In genomic region chr5:138468133-138468965, GRCh38 we compare ENCODE assay signal across 9 cellular contexts. TPM values are rescaled to one million over a fixed set of nuclear protein-coding genes. Genes with fewer than 3 reads are reported as not detected.
DNase-seq lines count a peak whose midpoint lies in the region; ATAC-seq and TF ChIP-seq lines count a peak whose summit lies in the region.
"Had no signal": no experiment of that assay in that cellular context is flagged by ENCODE, and none has a peak within 500 bp of the region (broad histone marks: within the 10 kb centered on the region; RNA-seq: fewer than 3 reads in every experiment).

No MANE protein-coding gene starts in this region.

- CTCF ChIA-PET in BJ (lab: Yijun Ruan, JAX): no interaction called here
- CTCF ChIA-PET in naive thymus-derived CD4-positive, alpha-beta T cell (lab: Charles Lee): no interaction called here

- ATAC-seq in naive thymus-derived CD4-positive, alpha-beta T cell: no peak
- no peak for ATAC-seq in GM21526 (IDR thresholded peaks at IDR 0.05; ENCODE audit: low FRiP score, unreplicated experiment)

- peaks cover 4% of the 10 kb centered on the region for H3K27me3 Mint-ChIP-seq in IgD-negative memory B cell
- H3K27me3 Mint-ChIP-seq in brain: peaks cover 13% of the 10 kb centered on the region
- H3K27me3 Mint-ChIP-seq in naive thymus-derived CD4-positive, alpha-beta T cell: peaks cover 0 to 26% (median 0%) of the 10 kb centered on the region in 5 donors

- intact Hi-C loops in naive thymus-derived CD4-positive, alpha-beta T cell (cut with micrococcal nuclease): loop anchor here (5.0 to 10.0 kb wide), 4 partner anchors 434 to 1646 kb away; partner anchors contain the start of genes FAM13B (in 1 of the 2), PROB1 (in 1 of the 2), PURA (in 1 of the 2) and UBE2D2 (in 1 of the 2)

- no peaks in the 10 kb centered on the region for H3K27me3 ChIP-seq in BJ (ENCODE audit: control insufficient read depth, insufficient read depth, low read length)
- no peaks in the 10 kb centered on the region for H3K27me3 ChIP-seq in naive thymus-derived CD4-positive, alpha-beta T cell (ENCODE audit: control insufficient read depth in 2 of 2, insufficient read depth in 2 of 2, low read length in 2 of 2)

- no peak for TF ChIP-seq CTCF in BJ (IDR thresholded peaks at IDR 0.05; ENCODE audit: insufficient read depth, low read depth, low read length)
- no peak for TF ChIP-seq CTCF in brain (conservative IDR thresholded peaks at IDR 0.05)

- H3K4me3 Mint-ChIP-seq in IgD-negative memory B cell (peak overlapping the region in 3 of 4 donors; percentile 63 to 87 (median 85)), brain (peak overlapping the region; percentile 85 to 94 (median 88))
- H3K4me3 Mint-ChIP-seq in naive thymus-derived CD4-positive, alpha-beta T cell: peak overlapping the region; percentile 40 to 93 (median 88)

- POLR2A ChIA-PET in BJ (lab: Charles Lee): interaction anchor here (1.0 kb wide), 1 partner anchor 75 kb away, joined by 3 read pairs; the partner anchor contains the start of gene ETF1
- POLR2A ChIA-PET in naive thymus-derived CD4-positive, alpha-beta T cell (lab: Charles Lee): interaction anchor here (0.8 kb wide), 1 partner anchor 389 kb away, joined by 5 read pairs; no protein-coding TSS in a partner anchor

- H3K27ac Mint-ChIP-seq in IgD-negative memory B cell (peak overlapping the region in 1 of 3 donors; percentile 80), brain (peak overlapping the region in 3 of 5 experiments; percentile 31 to 74 (median 69))
- peak overlapping the region in 5 of 9 donors; percentile 14 to 91 (median 41) for H3K27ac Mint-ChIP-seq in naive thymus-derived CD4-positive, alpha-beta T cell

- H3K9me3 ChIP-seq in naive thymus-derived CD4-positive, alpha-beta T cell (ENCODE audit: control insufficient read depth in 2 of 3, low read length in 3 of 3): no peaks in the 10 kb centered on the region

- H3K9me3 Mint-ChIP-seq in IgD-negative memory B cell (no peaks in the 10 kb centered on the region), brain (peaks cover 0 to 19% (median 3%) of the 10 kb centered on the region in 5 experiments)
- peaks cover 0 to 2% (median 0%) of the 10 kb centered on the region in 11 donors for H3K9me3 Mint-ChIP-seq in naive thymus-derived CD4-positive, alpha-beta T cell

- peak overlapping the region; percentile 84 for H3K4me3 ChIP-seq in BJ (ENCODE audit: low read depth, low read length)
- H3K4me3 ChIP-seq in naive thymus-derived CD4-positive, alpha-beta T cell (ENCODE audit: low read length): no peak overlapping the region

- H3K4me1 Mint-ChIP-seq in IgD-negative memory B cell (peaks cover 0 to 13% (median 9%) of the 10 kb centered on the region in 3 donors), brain (peaks cover 35% of the 10 kb centered on the region)
- peaks cover 17 to 26% (median 26%) of the 10 kb centered on the region in 7 donors for H3K4me1 Mint-ChIP-seq in naive thymus-derived CD4-positive, alpha-beta T cell

- H3K36me3 Mint-ChIP-seq in IgD-negative memory B cell: peaks cover 3% of the 10 kb centered on the region
- H3K36me3 Mint-ChIP-seq in brain: peaks cover 25% of the 10 kb centered on the region
- peaks cover 0 to 19% (median 17%) of the 10 kb centered on the region in 5 donors for H3K36me3 Mint-ChIP-seq in naive thymus-derived CD4-positive, alpha-beta T cell

- no peak overlapping the region for H3K27ac ChIP-seq in naive thymus-derived CD4-positive, alpha-beta T cell (ENCODE audit: low read depth, low read length)

- DNase-seq in BJ (ENCODE audit: low read depth) (no peak), NCI-H510A treated with DMSO at 0.1 percent for 48 hours (lab: John Stamatoyannopoulos, UW) (no peak), hippocampal formation (lab: John Stamatoyannopoulos, UW) (no peak), amygdala (lab: John Stamatoyannopoulos, UW) (no peak)
- no peak for DNase-seq in naive thymus-derived CD4-positive, alpha-beta T cell
- DNase-seq: activated CD4-positive, CD25-positive, alpha-beta regulatory T cell treated with anti-CD3 and anti-CD28 coated beads, Interleukin-2, amount 50 U/mL, for 72 hours had no signal

- peaks cover 8% of the 10 kb centered on the region for H3K36me3 ChIP-seq in BJ (ENCODE audit: control insufficient read depth, insufficient read depth, low read length)
- peaks cover 0 to 8% (median 0%) of the 10 kb centered on the region in 3 experiments for H3K36me3 ChIP-seq in naive thymus-derived CD4-positive, alpha-beta T cell (ENCODE audit: control insufficient read depth in 2 of 3, insufficient read depth in 3 of 3, low read length in 3 of 3)

- peaks cover 15 to 26% of the 10 kb centered on the region in 2 donors for H3K4me1 ChIP-seq in naive thymus-derived CD4-positive, alpha-beta T cell (ENCODE audit: control insufficient read depth in 2 of 2, insufficient read depth in 2 of 2, low read length in 2 of 2)

RNA-seq across cellular contexts. Expression of gene EGR1, which starts 3.1 kb away (rescaled TPM):
- polyA plus RNA-seq in BJ (2011; rRNA removed) (4.7 and 5.4 TPM in 2 replicates), IgD-negative memory B cell (32.3 TPM), brain (ENCODE audit: insufficient read depth, low read depth, low replicate concordance) (6.8 TPM)
- polyA minus RNA-seq in BJ (2011; rRNA and poly(A)+ RNA removed): 8.9 and 12.4 TPM in 2 replicates
- 10 to 100 TPM in 3 of 5 experiments, under 1 TPM in 2; 0.57 to 68.6 (median 12.8) TPM for total RNA-seq in naive thymus-derived CD4-positive, alpha-beta T cell
- under 1 TPM in 1 of 2 donors, not detected in 1; 0.14 TPM for polyA plus RNA-seq in naive thymus-derived CD4-positive, alpha-beta T cell

RNA-seq across cellular contexts. Expression of gene REEP2, which starts 29.5 kb away (rescaled TPM):
- polyA plus RNA-seq in BJ (2011; rRNA removed) (12.0 and 14.0 TPM in 2 replicates), IgD-negative memory B cell (not detected), brain (ENCODE audit: insufficient read depth, low read depth, low replicate concordance) (111 TPM)
- 12.5 and 15.6 TPM in 2 replicates for polyA minus RNA-seq in BJ (2011; rRNA and poly(A)+ RNA removed)
- 1 to 10 TPM in 1 of 5 experiments, under 1 TPM in 1, not detected in 3; 0.94 to 1.2 TPM for total RNA-seq in naive thymus-derived CD4-positive, alpha-beta T cell
- polyA plus RNA-seq in naive thymus-derived CD4-positive, alpha-beta T cell: not detected

Comparison
In these comparisons a context has a peak if more than half of its experiments do, and no peak if none do; other contexts are left out.
1. RNA of gene REEP2, which starts 29.5 kb away (polyA plus RNA-seq): 111 TPM in brain (single experiment) and 12.0 to 14.0 TPM in BJ; not detected in IgD-negative memory B cell (single experiment) and not detected in naive thymus-derived CD4-positive, alpha-beta T cell; every median in the first group is over 10 times any median in the second.
2. Peak in every context shown above with its lines, with median percentiles within 50 percentile points of each other: H3K4me3 Mint-ChIP-seq.